ENCODE assay signal across 8 cellular contexts in genomic region chr1:151994956-151995355, GRCh38. TPM values are rescaled to one million over a fixed set of nuclear protein-coding genes. Genes with fewer than 3 reads are reported as not detected.
A peak's percentile ranks its signal among the peaks of the same experiment; 100 is the strongest.
DNase-seq lines count a peak whose midpoint lies in the region; ATAC-seq and TF ChIP-seq lines count a peak whose summit lies in the region.

No MANE protein-coding gene starts in this region.

- in situ Hi-C loops in astrocyte of the spinal cord (cut with HindIII; ENCODE audit: low sequenced_read_pairs) = no loop called here

- no peak overlapping the region for H2BK5ac ChIP-seq in mesendoderm (ENCODE audit: low read length)

- H3K27ac ChIP-seq in mesendoderm (ENCODE audit: low read depth, low read length) = no peak overlapping the region

- H3K79me2 ChIP-seq in mesendoderm (ENCODE audit: control insufficient read depth, insufficient read depth, low read length) = peaks cover 25% of the 10 kb centered on the region

- peak; percentile 97 for DNase-seq in AG09309 (ENCODE audit: low read depth)
- peak; percentile 95 for DNase-seq in HS-27A (ENCODE audit: low read depth)
- DNase-seq in astrocyte of the spinal cord (ENCODE audit: low read depth, low spot score) = peak; percentile 95
- DNase-seq in mesendoderm = peak; percentile 89
- DNase-seq in cerebellar cortex (ENCODE audit: low spot score) = no peak
- DNase-seq in NCI-H1930 (lab: John Stamatoyannopoulos, UW) = no peak
- no peak for DNase-seq in NCI-H1417 (lab: John Stamatoyannopoulos, UW)

- no peak overlapping the region for H3K4me2 ChIP-seq in mesendoderm (ENCODE audit: low read length)

- TF ChIP-seq CTCF in AG09309 (IDR thresholded peaks at IDR 0.05; ENCODE audit: control insufficient read depth, insufficient read depth, low read depth, low read length, missing control alignments) (no peak), astrocyte of the spinal cord (IDR thresholded peaks at IDR 0.05; ENCODE audit: low read depth, low read length) (no peak)

- no peak overlapping the region for H3K18ac ChIP-seq in mesendoderm (ENCODE audit: low read length)

- no peak overlapping the region for H4K8ac ChIP-seq in mesendoderm (ENCODE audit: low read depth, low read length)

- H2BK15ac ChIP-seq in mesendoderm (replicated peaks; ENCODE audit: low read depth) = no peak overlapping the region

- peak overlapping the region; percentile 25 for H3K56ac ChIP-seq in mesendoderm (ENCODE audit: low read length)

- H3K23ac ChIP-seq in mesendoderm (ENCODE audit: low read length) = no peak overlapping the region

- H3K36me3 ChIP-seq in mesendoderm (ENCODE audit: control insufficient read depth, insufficient read depth, low read length) = no peaks in the 10 kb centered on the region

- no CpG with 5 or more reads among the region's 6 CpGs for WGBS in mesendoderm (ENCODE audit: extremely low coverage, insufficient coverage, low lambda C conversion rate)

- H3K27me3 ChIP-seq in mesendoderm (ENCODE audit: insufficient read depth, low read length, poor library complexity) = no peaks in the 10 kb centered on the region

- no peak for ATAC-seq in HG03469 (IDR thresholded peaks at IDR 0.05; ENCODE audit: unreplicated experiment)

- H3K9ac ChIP-seq in mesendoderm (ENCODE audit: low read length) = no peak overlapping the region

- H3K4me3 ChIP-seq in AG09309 (ENCODE audit: control insufficient read depth, low read depth, low read length) (no peak overlapping the region), astrocyte of the spinal cord (ENCODE audit: low read depth, low read length) (no peak overlapping the region), mesendoderm (ENCODE audit: low read length) (no peak overlapping the region)

- no peak overlapping the region for H4K5ac ChIP-seq in mesendoderm (ENCODE audit: low read length)

- H3K79me1 ChIP-seq in mesendoderm (ENCODE audit: low read length) = peaks cover 2% of the 10 kb centered on the region

- H2BK120ac ChIP-seq in mesendoderm (ENCODE audit: low read depth, low read length) = no peak overlapping the region

- no peak overlapping the region for H2AK5ac ChIP-seq in mesendoderm (ENCODE audit: low read length)

- H3K4ac ChIP-seq in mesendoderm (ENCODE audit: low read depth, low read length) = no peak overlapping the region

- peaks cover 3% of the 10 kb centered on the region for H3K4me1 ChIP-seq in mesendoderm (ENCODE audit: control insufficient read depth, low read depth, low read length)

RNA-seq across cellular contexts. Expression of gene S100A10, which starts 1.3 kb away (rescaled TPM):
- polyA plus RNA-seq in mesendoderm (2013, experiment 1 of 2) = 181 TPM
- polyA plus RNA-seq in mesendoderm (2013, experiment 2 of 2) = 187 TPM

RNA-seq across cellular contexts. Expression of gene S100A11, which starts 41.8 kb away (rescaled TPM):
- 847 TPM for polyA plus RNA-seq in mesendoderm (2013, experiment 1 of 2)
- 867 TPM for polyA plus RNA-seq in mesendoderm (2013, experiment 2 of 2)

Comparison
In these comparisons a context has a peak if more than half of its experiments do, and no peak if none do; other contexts are left out.
1. DNase-seq: peak in AG09309 (single experiment), HS-27A (single experiment), astrocyte of the spinal cord (single experiment) and mesendoderm (single experiment); none in cerebellar cortex (single experiment), NCI-H1930 (0 of 2) and NCI-H1417 (0 of 3).